Comparison of ENCODE assay signal across 8 cellular contexts in genomic region chr20:19784511-19785172, GRCh38. TPM values are rescaled to one million over a fixed set of nuclear protein-coding genes. Genes with fewer than 3 reads are reported as not detected.
A peak's percentile ranks its signal among the peaks of the same experiment; 100 is the strongest.
DNase-seq lines count a peak whose midpoint lies in the region; ATAC-seq and TF ChIP-seq lines count a peak whose summit lies in the region.

No MANE protein-coding gene starts in this region.

- no peak overlapping the region for H3K23ac ChIP-seq in H9 (ENCODE audit: insufficient read length, low read depth, low read length)

- H4K5ac ChIP-seq in H9 (ENCODE audit: insufficient read length, low read depth, low read length): no peak overlapping the region

- H3K36me3 Mint-ChIP-seq in H9 (ENCODE audit: insufficient read depth in 1 of 3, low read depth in 3 of 3): peaks cover 0 to 7% (median 3%) of the 10 kb centered on the region in 3 experiments; a peak in 4 of 7 replicates
- H3K36me3 Mint-ChIP-seq in activated CD4-positive, alpha-beta T cell treated with anti-CD3 and anti-CD28 coated beads, Interleukin-2, amount 10 ng/mL, durations not matched to agents 24 days and 14 days (ENCODE audit: low read depth): no peaks in the 10 kb centered on the region

- H2BK5ac ChIP-seq in H9 (ENCODE audit: insufficient read length, low read length): no peak overlapping the region

- H3K36me3 ChIP-seq in gastroesophageal sphincter: no peaks in the 10 kb centered on the region

- H2BK120ac ChIP-seq in H9 (ENCODE audit: low read depth, low read length, poor library complexity, severe bottlenecking): no peak overlapping the region

- H2BK12ac ChIP-seq in H9 (ENCODE audit: insufficient read length, low read depth, low read length): no peak overlapping the region

- no peaks in the 10 kb centered on the region for H3K79me2 ChIP-seq in H9 (ENCODE audit: insufficient read depth, low read length)

- no peak overlapping the region for H3K4ac ChIP-seq in H9 (ENCODE audit: low read depth, low read length)

- H2BK15ac ChIP-seq in H9 (ENCODE audit: low read depth, low read length): no peak overlapping the region

- no peak overlapping the region for H3K4me2 ChIP-seq in H9 (ENCODE audit: insufficient read depth, insufficient read length, low read length)

- TF ChIP-seq EP300 in gastroesophageal sphincter (IDR thresholded peaks at IDR 0.05): no peak

- no peak overlapping the region for H3T11ph ChIP-seq in H9 (ENCODE audit: low read length)

- H3K4me1 ChIP-seq in H9 (ENCODE audit: insufficient read depth, low read length) (no peaks in the 10 kb centered on the region; the same call in 1 of the 2 replicates), gastroesophageal sphincter (peaks cover 7 to 38% (median 25%) of the 10 kb centered on the region in 3 donors)

- WGBS in H9 (ENCODE audit: extremely low coverage, insufficient read length, low lambda C conversion rate): no CpG with 5 or more reads among the region's 11 CpGs
- 12 to 28% methylated on average over 10 to 11 of the region's 11 CpGs for WGBS in gastroesophageal sphincter (ENCODE audit: low coverage in 1 of 2), 2 donors

- H3K9me3 ChIP-seq in H9 (ENCODE audit: control insufficient read depth, low read depth, low read length): no peaks in the 10 kb centered on the region
- H3K9me3 ChIP-seq in gastroesophageal sphincter: peaks cover 0 to 7% (median 0%) of the 10 kb centered on the region in 3 donors

- no peak overlapping the region for H3K56ac ChIP-seq in H9 (ENCODE audit: insufficient read length, low read depth, low read length)

- ATAC-seq in gastroesophageal sphincter (peak; percentile 79), omental fat pad (ENCODE audit: low FRiP score) (peak; percentile 77), HG03521 (IDR thresholded peaks at IDR 0.05; ENCODE audit: unreplicated experiment) (no peak), HG03571 (IDR thresholded peaks at IDR 0.05; ENCODE audit: unreplicated experiment) (no peak)

- H3K4me1 Mint-ChIP-seq in H9: peaks cover 25 to 30% of the 10 kb centered on the region in 2 experiments
- peaks cover 4% of the 10 kb centered on the region for H3K4me1 Mint-ChIP-seq in activated CD4-positive, alpha-beta T cell treated with anti-CD3 and anti-CD28 coated beads, Interleukin-2, amount 10 ng/mL, durations not matched to agents 24 days and 14 days

- no peak overlapping the region for H3K18ac ChIP-seq in H9 (ENCODE audit: insufficient read length, low read depth, low read length)

- intact Hi-C loops in activated CD4-positive, alpha-beta T cell treated with anti-CD3 and anti-CD28 coated beads, Interleukin-2, amount 10 ng/mL, durations not matched to agents 24 days and 14 days (cut with micrococcal nuclease): loop anchor here (1.0 kb wide), 1 partner anchor 211 kb away; no protein-coding TSS in a partner anchor

- no peak overlapping the region for H2BK20ac ChIP-seq in H9 (ENCODE audit: low read depth, low read length, poor library complexity, severe bottlenecking)

- TF ChIP-seq CTCF in H9 (conservative IDR thresholded peaks at IDR 0.05): peak; percentile 78
- TF ChIP-seq CTCF in gastroesophageal sphincter (IDR thresholded peaks at IDR 0.05): peak; percentile 68 to 84 (median 82)
- TF ChIP-seq CTCF in omental fat pad (IDR thresholded peaks at IDR 0.05): peak in 1 of 3 donors; percentile 27

- no peak overlapping the region for H3K14ac ChIP-seq in H9 (ENCODE audit: insufficient read depth, low read length)

- no peak overlapping the region for H3K27ac Mint-ChIP-seq in H9
- no peak overlapping the region for H3K27ac Mint-ChIP-seq in activated CD4-positive, alpha-beta T cell treated with anti-CD3 and anti-CD28 coated beads, Interleukin-2, amount 10 ng/mL, durations not matched to agents 24 days and 14 days

- no peaks in the 10 kb centered on the region for H3K27me3 Mint-ChIP-seq in H9 (ENCODE audit: low read depth)
- peaks cover 3% of the 10 kb centered on the region for H3K27me3 Mint-ChIP-seq in activated CD4-positive, alpha-beta T cell treated with anti-CD3 and anti-CD28 coated beads, Interleukin-2, amount 10 ng/mL, durations not matched to agents 24 days and 14 days

- no peaks in the 10 kb centered on the region for H3K23me2 ChIP-seq in H9 (ENCODE audit: insufficient read length, low read depth, low read length, poor library complexity, severe bottlenecking)

- H3K4me3 Mint-ChIP-seq in H9: no peak overlapping the region
- no peak overlapping the region for H3K4me3 Mint-ChIP-seq in activated CD4-positive, alpha-beta T cell treated with anti-CD3 and anti-CD28 coated beads, Interleukin-2, amount 10 ng/mL, durations not matched to agents 24 days and 14 days

- H3K27me3 ChIP-seq in H9 (ENCODE audit: insufficient read depth, low read length) (no peaks in the 10 kb centered on the region), gastroesophageal sphincter (no peaks in the 10 kb centered on the region)

- H4K20me1 ChIP-seq in H9 (ENCODE audit: control insufficient read depth, insufficient read depth, insufficient read length): no peaks in the 10 kb centered on the region

- no peak overlapping the region for H4K8ac ChIP-seq in H9 (replicated peaks; ENCODE audit: insufficient read length, low read depth, low read length)

- DNase-seq in COR-L47 (lab: John Stamatoyannopoulos, UW) (peak; percentile 68), H9 (peak; percentile 47), NCI-H2227 treated with DMSO at 0.1 percent for 48 hours (lab: John Stamatoyannopoulos, UW) (peak; percentile 86), omental fat pad (ENCODE audit: low spot score) (no peak)
- peak; percentile 68 for DNase-seq in activated CD4-positive, alpha-beta T cell treated with anti-CD3 and anti-CD28 coated beads, Interleukin-2, amount 10 ng/mL, durations not matched to agents 24 days and 14 days

- no peaks in the 10 kb centered on the region for H3K79me1 ChIP-seq in H9 (ENCODE audit: insufficient read depth, low read depth, low read length, poor library complexity, severe bottlenecking)

- TF ChIP-seq POLR2A in gastroesophageal sphincter (IDR thresholded peaks at IDR 0.05): no peak

- H3K27ac ChIP-seq in H9 (ENCODE audit: insufficient read length, low read depth, low read length) (no peak overlapping the region), gastroesophageal sphincter (peak overlapping the region in 3 of 4 donors; percentile 23 to 38 (median 33))

- peaks cover 6 to 11% of the 10 kb centered on the region in 2 experiments for H3K9me3 Mint-ChIP-seq in H9
- no peaks in the 10 kb centered on the region for H3K9me3 Mint-ChIP-seq in activated CD4-positive, alpha-beta T cell treated with anti-CD3 and anti-CD28 coated beads, Interleukin-2, amount 10 ng/mL, durations not matched to agents 24 days and 14 days

- no peak overlapping the region for H3K4me3 ChIP-seq in gastroesophageal sphincter

- H2AK5ac ChIP-seq in H9 (ENCODE audit: insufficient read length, low read length): no peak overlapping the region

- no peak overlapping the region for H4K91ac ChIP-seq in H9 (ENCODE audit: insufficient read length, low read depth, low read length)

- H2AFZ ChIP-seq in H9 (ENCODE audit: low read length): no peak overlapping the region

- no peak overlapping the region for H3K9ac ChIP-seq in H9 (ENCODE audit: extremely low read depth, insufficient read length, low read length)

RNA-seq across cellular contexts. Expression of gene RIN2, which starts 26.6 kb away (rescaled TPM):
- 1.0 and 1.1 TPM in 2 replicates for total RNA-seq in H9 (2021)
- total RNA-seq in activated CD4-positive, alpha-beta T cell treated with anti-CD3 and anti-CD28 coated beads, Interleukin-2, amount 10 ng/mL, durations not matched to agents 24 days and 14 days: not detected in 2 replicates
- 10 to 100 TPM; 44.7 to 89.5 (median 54.8) TPM for total RNA-seq in gastroesophageal sphincter
- 100 to 1,000 TPM in 1 of 4 donors, 10 to 100 TPM in 3; 40.2 to 117 (median 73.6) TPM for total RNA-seq in omental fat pad

Comparison
In these comparisons a context has a peak if more than half of its experiments do, and no peak if none do; other contexts are left out.
1. ATAC-seq: peak in gastroesophageal sphincter (single experiment) and omental fat pad (single experiment); none in HG03521 (single experiment) and HG03571 (single experiment).
2. RNA of gene RIN2, which starts 26.6 kb away (total RNA-seq): 40.2 to 117 TPM in omental fat pad and 44.7 to 89.5 TPM in gastroesophageal sphincter; 1.0 to 1.1 TPM in H9 and not detected in activated CD4-positive, alpha-beta T cell treated with anti-CD3 and anti-CD28 coated beads, Interleukin-2, amount 10 ng/mL, durations not matched to agents 24 days and 14 days; every median in the first group is over 10 times any median in the second.